ENCODE assay signal across 10 cellular contexts in the genomic region with DNA sequence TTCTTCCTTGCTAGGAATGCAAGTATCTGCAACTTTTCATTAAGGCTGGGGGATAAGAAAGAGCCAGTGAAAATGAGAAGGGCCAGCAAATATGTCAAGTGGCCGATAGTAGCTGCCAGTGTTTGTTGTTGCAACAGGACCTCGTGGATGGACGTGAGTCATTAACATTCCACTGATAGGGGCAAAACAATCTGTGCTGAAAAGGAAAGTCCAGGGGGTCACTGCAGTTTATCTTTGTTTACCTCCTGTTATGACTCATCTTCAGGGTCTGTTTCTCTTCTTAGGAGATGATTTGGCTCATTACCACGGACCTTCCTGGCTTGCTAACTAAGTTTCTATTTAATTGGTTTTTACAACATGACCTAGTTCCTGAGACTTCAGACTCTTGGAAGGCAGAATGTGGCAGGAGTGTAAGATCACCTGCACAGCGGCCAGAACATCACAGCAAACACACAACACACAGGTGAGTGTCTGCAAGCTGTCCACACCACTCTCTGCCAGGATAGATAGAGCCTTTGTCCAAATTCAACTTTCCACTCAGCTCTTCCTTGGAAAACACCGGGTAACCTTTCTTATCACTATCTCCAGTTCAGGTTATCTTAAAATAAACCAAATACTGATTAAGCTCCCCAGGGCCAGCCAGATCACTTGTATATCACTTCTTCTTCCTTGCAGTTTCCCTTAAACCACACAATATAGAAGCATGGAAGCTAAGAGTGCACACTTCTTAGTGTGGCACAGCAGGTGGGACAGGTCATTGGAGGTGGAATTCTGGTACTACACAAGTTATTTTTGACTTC.
DNase-seq lines count a peak whose midpoint lies in the region; ATAC-seq, FAIRE-seq and TF ChIP-seq lines count a peak whose summit lies in the region.
"Had no signal": no experiment of that assay in that cellular context is flagged by ENCODE, and none has a peak within 500 bp of the region (broad histone marks: within the 10 kb centered on the region; RNA-seq: fewer than 3 reads in every experiment).

No MANE protein-coding gene starts in this region.

- H3K56ac ChIP-seq in IMR-90 (ENCODE audit: extremely low read depth, insufficient read depth, low read length) = no peak overlapping the region

- no peak for TF ChIP-seq POLR2A in IMR-90 (IDR thresholded peaks at IDR 0.05; ENCODE audit: low read depth, low read length)
- TF ChIP-seq POLR2A in endothelial cell of umbilical vein (IDR thresholded peaks at IDR 0.05; ENCODE audit: low read depth, low read length) = no peak

- H3K79me1 ChIP-seq in IMR-90 (ENCODE audit: low read depth in 1 of 2, low read length in 2 of 2) = peaks cover 24 to 27% of the 10 kb centered on the region in 2 experiments

- no peak overlapping the region for H3K23ac ChIP-seq in IMR-90 (ENCODE audit: low read depth, low read length)

- H2AFZ ChIP-seq in IMR-90 (replicated peaks; ENCODE audit: low read length, poor library complexity) (no peak overlapping the region), endothelial cell of umbilical vein (ENCODE audit: low read depth, low read length) (no peak overlapping the region)

- peak overlapping the region; percentile 44; the same call in 1 of the 2 replicates for H2BK20ac ChIP-seq in IMR-90 (ENCODE audit: low read depth, low read length)

- no TSS peak for BruUV-seq in IMR-90 (replicated peaks; lab: Mats Ljungman, UMichigan)
- no TSS peak for BruUV-seq in endothelial cell of umbilical vein (replicated peaks; lab: Mats Ljungman, UMichigan)

- H3K27ac ChIP-seq in IMR-90 (ENCODE audit: insufficient read depth, low read length) (peak overlapping the region; percentile 71; the same call in 1 of the 2 replicates), endothelial cell of umbilical vein (ENCODE audit: insufficient read depth, low read depth, low read length) (no peak overlapping the region), mesodermal cell (ENCODE audit: low read depth, low read length, severe bottlenecking) (peak overlapping the region; percentile 92)

- H4K20me1 ChIP-seq in IMR-90 (ENCODE audit: insufficient read depth, low read length) (peaks cover 47% of the 10 kb centered on the region), endothelial cell of umbilical vein (replicated peaks; ENCODE audit: control insufficient read depth, extremely low read depth, insufficient read depth, low read length) (no peaks in the 10 kb centered on the region)

- H4K91ac ChIP-seq in IMR-90 (ENCODE audit: insufficient read depth, low read depth, low read length) = no peak overlapping the region

- no peak overlapping the region; the same call in 1 of the 2 replicates for H4K5ac ChIP-seq in IMR-90 (ENCODE audit: low read depth, low read length)

- H4K8ac ChIP-seq in IMR-90 (ENCODE audit: low read depth in 2 of 2, low read length in 2 of 2) = no peak overlapping the region

- H3K4me3 ChIP-seq in IMR-90 (ENCODE audit: insufficient read depth, low read depth, low read length) = no peak overlapping the region
- H3K4me3 ChIP-seq in endothelial cell of umbilical vein (replicated peaks in 1 of 3; ENCODE audit: insufficient read depth in 1 of 3, low read depth in 1 of 3, low read length in 3 of 3) = no peak overlapping the region
- no peak overlapping the region for H3K4me3 ChIP-seq in mesodermal cell (ENCODE audit: extremely low read depth, insufficient read depth, low read length, poor library complexity, severe bottlenecking)

- no peak overlapping the region; the same call in 1 of the 2 replicates for H3K18ac ChIP-seq in IMR-90 (ENCODE audit: low read depth, low read length)

- no peak overlapping the region for H2BK120ac ChIP-seq in IMR-90 (ENCODE audit: low read depth, low read length)

- DNase-seq in AG08395 (ENCODE audit: low spot score) = peak; percentile 77
- peak; percentile 92 for DNase-seq in IMR-90
- DNase-seq in endothelial cell of umbilical vein (ENCODE audit: low read depth, low spot score) = peak; percentile 91
- DNase-seq in NCI-H1105 (lab: John Stamatoyannopoulos, UW) = no peak
- no peak for DNase-seq in cerebellum (ENCODE audit: low spot score)
- DNase-seq in RKO (ENCODE audit: low spot score) = no peak
- DNase-seq: CD4-positive, alpha-beta memory T cell; NCI-H1048 had no signal

- intact Hi-C loops in IMR-90 (cut with micrococcal nuclease) (loop anchor here (1.0 kb wide), 1 partner anchor 307 kb away; no protein-coding TSS in a partner anchor), endothelial cell of umbilical vein (cut with micrococcal nuclease) (no loop called here)

- FAIRE-seq in endothelial cell of umbilical vein (lab: Jason Lieb, UNC) = no peak

- no peak overlapping the region for H2BK15ac ChIP-seq in IMR-90 (ENCODE audit: low read depth, low read length)

- no peak overlapping the region for H3K14ac ChIP-seq in IMR-90 (replicated peaks; ENCODE audit: low read depth, low read length)

- H3K36me3 ChIP-seq in IMR-90 (ENCODE audit: control insufficient read depth, insufficient read depth, low read length) = no peaks in the 10 kb centered on the region
- no peaks in the 10 kb centered on the region for H3K36me3 ChIP-seq in endothelial cell of umbilical vein (ENCODE audit: control insufficient read depth in 2 of 2, extremely low read depth in 1 of 2, insufficient read depth in 2 of 2, low read length in 2 of 2)
- no peaks in the 10 kb centered on the region for H3K36me3 ChIP-seq in mesodermal cell (ENCODE audit: control insufficient read depth, insufficient read depth, low read length)

- H3K79me2 ChIP-seq in endothelial cell of umbilical vein (ENCODE audit: control insufficient read depth, insufficient read depth, low read length) = no peaks in the 10 kb centered on the region

- in situ Hi-C loops in IMR-90 (cut with MboI; ENCODE audit: low sequenced_read_pairs) = no loop called here

- ATAC-seq in IMR-90 (ENCODE audit: low read depth) (peak; percentile 75), GM21360 (IDR thresholded peaks at IDR 0.05; ENCODE audit: unreplicated experiment) (no peak)

- POLR2A ChIA-PET in IMR-90 (lab: Charles Lee; ENCODE audit: unreplicated experiment) = interaction anchor here (0.9 kb wide), 1 partner anchor 12 kb away, joined by 4 read pairs; no protein-coding TSS in a partner anchor
- POLR2A ChIA-PET in endothelial cell of umbilical vein (lab: Charles Lee) = no interaction called here

- 10% methylated on average over 3 of the region's 6 CpGs; no CpG with 5 or more reads in 1 of the 2 experiments for WGBS in IMR-90 (ENCODE audit: extremely low coverage in 2 of 2, insufficient read length in 1 of 2), 2 experiments
- WGBS in mesodermal cell (ENCODE audit: insufficient coverage in 2 of 2), 2 experiments = 7 to 11% methylated on average over 4 to 5 of the region's 6 CpGs

- no peak overlapping the region for H3K9ac ChIP-seq in IMR-90 (ENCODE audit: low read depth, low read length)
- H3K9ac ChIP-seq in endothelial cell of umbilical vein (replicated peaks; ENCODE audit: extremely low read depth, insufficient read depth, low read length) = no peak overlapping the region

- H3K27me3 ChIP-seq in IMR-90 (ENCODE audit: control insufficient read depth, insufficient read depth, low read length) = no peaks in the 10 kb centered on the region
- no peaks in the 10 kb centered on the region for H3K27me3 ChIP-seq in endothelial cell of umbilical vein (ENCODE audit: control insufficient read depth in 2 of 2, insufficient read depth in 2 of 2, low read length in 2 of 2)

- no peak overlapping the region for H2AK9ac ChIP-seq in IMR-90 (replicated peaks; ENCODE audit: low read depth, low read length, poor library complexity)

- dilution Hi-C loops in IMR-90 (cut with HindIII; ENCODE audit: low sequenced_read_pairs, unreplicated experiment) (no loop called here), endothelial cell of umbilical vein (cut with MboI; ENCODE audit: extremely low pct_ligation_motif_present, low sequenced_read_pairs) (no loop called here)

- TF ChIP-seq RAD21 in IMR-90 (IDR thresholded peaks at IDR 0.05; ENCODE audit: low read length) = no peak

- H3K4me1 ChIP-seq in IMR-90 (ENCODE audit: control insufficient read depth, insufficient read depth, low read length) (peaks cover 18% of the 10 kb centered on the region), endothelial cell of umbilical vein (ENCODE audit: control insufficient read depth, extremely low read depth, insufficient read depth, low read length) (peaks cover 4% of the 10 kb centered on the region), mesodermal cell (ENCODE audit: control insufficient read depth, insufficient read depth, low read length, poor library complexity, severe bottlenecking) (peaks cover 22% of the 10 kb centered on the region)

- H3K4ac ChIP-seq in IMR-90 (ENCODE audit: low read depth, low read length) = no peak overlapping the region

- TF ChIP-seq CTCF in IMR-90 (conservative IDR thresholded peaks at IDR 0.05; ENCODE audit: low read depth, low read length) (no peak), endothelial cell of umbilical vein (IDR thresholded peaks at IDR 0.05; ENCODE audit: extremely low read depth in 1 of 2, insufficient read depth in 1 of 2, low read depth in 1 of 2, low read length in 2 of 2) (no peak)

- H3K4me2 ChIP-seq in IMR-90 (ENCODE audit: low read depth, low read length) (peak overlapping the region; percentile 73), endothelial cell of umbilical vein (ENCODE audit: insufficient read depth, low read length) (no peak overlapping the region)

- CTCF ChIA-PET in IMR-90 (lab: Yijun Ruan, JAX) = interaction anchor here (0.9 kb wide), 1 partner anchor 209 kb away, joined by 7 read pairs; no protein-coding TSS in a partner anchor
- CTCF ChIA-PET in endothelial cell of umbilical vein (lab: Charles Lee) = interaction anchor here (0.8 to 3.5 kb wide), 6 partner anchors 50 to 307 kb away, joined by 3 to 21 read pairs (median 7); a partner anchor contains a TSS

- no peak overlapping the region for H2BK5ac ChIP-seq in IMR-90 (ENCODE audit: low read depth, low read length, poor library complexity, severe bottlenecking)

- peaks cover 2% of the 10 kb centered on the region; the same call in 1 of the 2 replicates for H3K9me3 ChIP-seq in IMR-90 (ENCODE audit: control insufficient read depth, insufficient read depth, low read length)
- no peaks in the 10 kb centered on the region for H3K9me3 ChIP-seq in endothelial cell of umbilical vein (replicated peaks; ENCODE audit: control insufficient read depth, insufficient read depth, low read length)
- H3K9me3 ChIP-seq in mesodermal cell (ENCODE audit: control insufficient read depth, low read length) = no peaks in the 10 kb centered on the region

- H3K9me1 ChIP-seq in IMR-90 (ENCODE audit: insufficient read depth, low read length) (peaks cover 15% of the 10 kb centered on the region), endothelial cell of umbilical vein (replicated peaks; ENCODE audit: control insufficient read depth, extremely low read depth, insufficient read depth, low read length) (no peaks in the 10 kb centered on the region)

- H2AK5ac ChIP-seq in IMR-90 (ENCODE audit: low read depth, low read length) = peak overlapping the region; percentile 5; the same call in 1 of the 2 replicates

TF ChIP-seq in IMR-90, 13 proteins besides CTCF, POLR2A, EP300 and RAD21 (continues in another document):
- TF ChIP-seq RFX5 (IDR thresholded peaks at IDR 0.05; ENCODE audit: low read depth, low read length) (no peak), BHLHE40 (IDR thresholded peaks at IDR 0.05; ENCODE audit: low read depth, low read length) (peak; percentile 79)

TF ChIP-seq in endothelial cell of umbilical vein, 7 proteins besides CTCF, POLR2A, EP300 and RAD21 (continues in another document):
- peak; percentile 81 for TF ChIP-seq GATA2 (IDR thresholded peaks at IDR 0.05; ENCODE audit: insufficient read depth, insufficient read length, low read depth, low read length)

Comparison
In these comparisons a context has a peak if more than half of its experiments do, and no peak if none do; other contexts are left out.
1. DNase-seq: peak in AG08395 (single experiment), IMR-90 (single experiment) and endothelial cell of umbilical vein (single experiment); none in NCI-H1105 (single experiment), cerebellum (single experiment) and RKO (single experiment).